Comparison of ENCODE assay signal across 12 cellular contexts in the genomic region with DNA sequence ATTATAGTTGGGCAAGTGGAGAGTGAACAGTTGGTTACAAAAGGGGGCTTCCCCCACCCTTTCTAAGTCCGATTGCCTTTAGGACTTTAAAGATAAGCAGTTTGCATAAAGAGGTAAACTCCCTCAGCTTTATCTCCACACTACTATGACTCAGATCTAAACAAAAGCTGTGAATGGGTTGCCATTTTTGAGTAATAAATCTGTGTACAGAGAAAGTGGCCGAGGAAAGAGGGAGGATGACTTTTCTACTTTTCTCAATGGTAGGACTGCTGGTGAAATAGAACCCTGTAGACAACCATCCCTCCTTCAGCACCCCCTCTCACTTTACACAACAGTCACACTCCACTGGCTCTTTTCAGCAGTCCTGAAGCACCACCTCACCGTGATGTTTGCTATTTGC.
A peak's percentile ranks its signal among the peaks of the same experiment; 100 is the strongest.
DNase-seq lines count a peak whose midpoint lies in the region; ATAC-seq, FAIRE-seq and TF ChIP-seq lines count a peak whose summit lies in the region.
"Had no signal": no experiment of that assay in that cellular context is flagged by ENCODE, and none has a peak within 500 bp of the region (broad histone marks: within the 10 kb centered on the region; RNA-seq: fewer than 3 reads in every experiment).

No MANE protein-coding gene starts in this region.

- in situ Hi-C loops in GM13977 (cut with MboI; ENCODE audit: low pct_unique_long_range_greater_than_20kb, low sequenced_read_pairs, unreplicated experiment), result no loop called here

- no peak overlapping the region for H3K27ac ChIP-seq in dorsolateral prefrontal cortex
- H3K27ac ChIP-seq: cardiac muscle cell, prostate gland had no signal

- DNase-seq in GM13977 (ENCODE audit: low spot score) (peak; percentile 76), amniotic epithelial cell (ENCODE audit: low read depth) (peak; percentile 88), foreskin fibroblast (no peak), frontal cortex (ENCODE audit: low spot score in 2 of 2) (no peak), dorsolateral prefrontal cortex (no peak), NCI-H2196 treated with DMSO at 0.1 percent for 48 hours (lab: John Stamatoyannopoulos, UW; ENCODE audit: unreplicated experiment) (no peak)
- DNase-seq: activated CD4-positive, alpha-beta T cell treated with anti-CD3 and anti-CD28 coated beads, Interleukin-2, amount 10 ng/mL, durations not matched to agents 7 days and 5 days; DMS 273 treated with DMSO at 0.1 percent for 48 hours had no signal

- H3K27me3 ChIP-seq in dorsolateral prefrontal cortex, result no peaks in the 10 kb centered on the region
- H3K27me3 ChIP-seq: cardiac muscle cell had no signal

- TF ChIP-seq CTCF in GM13977 (IDR thresholded peaks at IDR 0.05; ENCODE audit: extremely low read depth, insufficient read depth, missing control alignments) (no peak), foreskin fibroblast (IDR thresholded peaks at IDR 0.05; ENCODE audit: low read depth, low read length) (no peak), dorsolateral prefrontal cortex (IDR thresholded peaks at IDR 0.05 in 54 of 56, conservative IDR thresholded peaks at IDR 0.05 in 2 of 56; ENCODE audit: low read depth in 1 of 56, partially characterized antibody in 56 of 56) (no peak)

- intact Hi-C loops in dorsolateral prefrontal cortex (cut with DNase I), result no loop called here

- H3K4me3 ChIP-seq in foreskin fibroblast (ENCODE audit: low read depth in 1 of 2, low read length in 2 of 2) (no peak overlapping the region), dorsolateral prefrontal cortex (no peak overlapping the region)
- H3K4me3 ChIP-seq: cardiac muscle cell, prostate gland had no signal

- no peak for FAIRE-seq in frontal cortex (lab: Jason Lieb, UNC)

- ATAC-seq in GM19452 (IDR thresholded peaks at IDR 0.05; ENCODE audit: unreplicated experiment), result peak; percentile 78
- peak; percentile 74 for ATAC-seq in HG03060 (IDR thresholded peaks at IDR 0.05; ENCODE audit: low read depth, unreplicated experiment)

Comparison
In these comparisons a context has a peak if more than half of its experiments do, and no peak if none do; other contexts are left out.
1. DNase-seq: peak in GM13977 (single experiment) and amniotic epithelial cell (single experiment); none in foreskin fibroblast (0 of 2), frontal cortex (0 of 2), dorsolateral prefrontal cortex (0 of 10) and NCI-H2196 treated with DMSO at 0.1 percent for 48 hours (single experiment).